In genomic region chr14:24232645-24233537, GRCh38 we compare ENCODE assay signal across 8 cellular contexts. TPM values are rescaled to one million over a fixed set of nuclear protein-coding genes. Genes with fewer than 3 reads are reported as not detected.
DNase-seq lines count a peak whose midpoint lies in the region; ATAC-seq, FAIRE-seq and TF ChIP-seq lines count a peak whose summit lies in the region.

TSS of gene GMPR2 (plus strand) at chr14:24232929. CDS start at chr14:24233254, 325 bp downstream.

- H3K4me3 ChIP-seq in A673 (ENCODE audit: low read depth, low read length, poor library complexity, severe bottlenecking) (peak within 1 kb of the TSS; percentile 77), K562 (peak within 1 kb of the TSS; percentile 54), iPS-18c (ENCODE audit: insufficient read depth, low read depth, low read length) (peak within 1 kb of the TSS; percentile 97), spleen (peak within 1 kb of the TSS; percentile 71 to 96 (median 89))

- H4K20me1 ChIP-seq in K562 (replicated peaks; ENCODE audit: control insufficient read depth, insufficient read depth, low read length) = no peaks in the 10 kb centered on the region

- BruUV-seq in A673 (replicated peaks; lab: Mats Ljungman, UMichigan) = TSS peak; percentile 67
- BruUV-seq in K562 (replicated peaks; lab: Mats Ljungman, UMichigan) = TSS peak; percentile 63

- no peaks in the 10 kb centered on the region for H3K9me1 ChIP-seq in K562 (ENCODE audit: control insufficient read depth, insufficient read depth, low read length)

- intact Hi-C loops in A673 (cut with micrococcal nuclease; ENCODE audit: unreplicated experiment) (loop anchor here (1.0 kb wide), 1 partner anchor 20 kb away; the partner anchor contains the start of gene CHMP4A), K562 (cut with micrococcal nuclease) (loop anchor here (2.0 kb wide), 1 partner anchor 16 kb away; the partner anchor contains the start of gene MDP1), spleen (cut with DNase I; ENCODE audit: low total_unique reads) (no loop called here)

- in situ Hi-C loops in K562 (cut with MboI) = no loop called here

- POLR2A ChIA-PET in A673 (lab: Charles Lee; ENCODE audit: low non-redundant PET) (interaction anchor here (0.6 to 0.7 kb wide), 2 partner anchors 13 to 1764 kb away, joined by 3 to 14 read pairs; no protein-coding TSS in a partner anchor), K562 (lab: Yijun Ruan, JAX) (interaction anchor here (0.7 kb wide), 1 partner anchor 85 kb away, joined by 3 read pairs; no protein-coding TSS in a partner anchor)

- H3K27ac ChIP-seq in A673 (ENCODE audit: low read depth, low read length, poor library complexity, severe bottlenecking) (peak within 1 kb of the TSS; percentile 88), K562 (ENCODE audit: extremely low read depth, low read depth, low read length) (peak within 1 kb of the TSS; percentile 89), spleen (peak within 1 kb of the TSS; percentile 89 to 99 (median 94))

- TF ChIP-seq CTCF in A673 (conservative IDR thresholded peaks at IDR 0.05; ENCODE audit: low read depth, low read length) (no peak), K562 (IDR thresholded peaks at IDR 0.05 in 2 of 3, conservative IDR thresholded peaks at IDR 0.05 in 1 of 3; ENCODE audit: insufficient read depth in 2 of 3, low read depth in 1 of 3, low read length in 3 of 3) (no peak), spleen (IDR thresholded peaks at IDR 0.05 in 8 of 11, conservative IDR thresholded peaks at IDR 0.05 in 3 of 11) (peak in 1 of 11 experiments; percentile 11)

- H3K9ac ChIP-seq in K562 (ENCODE audit: insufficient read depth in 1 of 2, low read depth in 2 of 2, low read length in 2 of 2) = peak within 1 kb of the TSS; percentile 72 to 94

- peak within 1 kb of the TSS; percentile 99 for H2AFZ ChIP-seq in K562 (ENCODE audit: low read depth, low read length)

- H3K9me3 ChIP-seq in A673 (ENCODE audit: low read depth, low read length, poor library complexity, severe bottlenecking) (no peaks in the 10 kb centered on the region), K562 (replicated peaks; ENCODE audit: control insufficient read depth, insufficient read depth, low read depth, low read length) (no peaks in the 10 kb centered on the region), iPS-18c (ENCODE audit: control insufficient read depth, insufficient read depth, low read length) (no peaks in the 10 kb centered on the region), spleen (no peaks in the 10 kb centered on the region)

- H3K27me3 ChIP-seq in A673 (replicated peaks; ENCODE audit: insufficient read depth, low read depth, low read length, poor library complexity) = no peaks in the 10 kb centered on the region
- H3K27me3 ChIP-seq in K562 (ENCODE audit: control insufficient read depth in 2 of 2, insufficient read depth in 2 of 2, low read length in 2 of 2) = no peaks in the 10 kb centered on the region
- no peaks in the 10 kb centered on the region for H3K27me3 ChIP-seq in spleen (replicated peaks in 1 of 7)

- 2% methylated on average over 38 of the region's 38 CpGs for WGBS in K562 (ENCODE audit: insufficient coverage, low coverage, missing lambda C conversion rate)
- 3 to 5% (median 4%) methylated on average over 25 to 38 of the region's 38 CpGs for WGBS in spleen, 5 donors

- no peak for TF ChIP-seq RAD21 in K562 (CRISPR knock-in tag; conservative IDR thresholded peaks at IDR 0.05 in 1 of 2, IDR thresholded peaks at IDR 0.05 in 1 of 2)

- CTCF ChIA-PET in A673 (lab: Charles Lee) (no interaction called here), K562 (lab: Yijun Ruan, JAX; ENCODE audit: low intra/inter-chr PET ratio) (no interaction called here)

- FAIRE-seq in GM12892 (lab: Jason Lieb, UNC) (peak; percentile 5), K562 (lab: Jason Lieb, UNC) (peak; percentile 86)

- peak within 1 kb of the TSS; percentile 98 for H3K4me2 ChIP-seq in K562 (ENCODE audit: insufficient read depth, low read length)

- H3K4me1 ChIP-seq in A673 (ENCODE audit: insufficient read depth, low read length, poor library complexity, severe bottlenecking) = peaks cover 15% of the 10 kb centered on the region
- H3K4me1 ChIP-seq in K562 (replicated peaks in 1 of 2; ENCODE audit: control insufficient read depth in 2 of 2, insufficient read depth in 2 of 2, low read length in 2 of 2) = peaks cover 6 to 15% of the 10 kb centered on the region in 2 experiments
- H3K4me1 ChIP-seq in spleen = peaks cover 25 to 90% (median 52%) of the 10 kb centered on the region in 6 donors

- H3K36me3 ChIP-seq in A673 (ENCODE audit: insufficient read depth, low read length, poor library complexity, severe bottlenecking) (peaks cover 35% of the 10 kb centered on the region), K562 (ENCODE audit: control insufficient read depth, insufficient read depth, low read length) (peaks cover 40% of the 10 kb centered on the region), spleen (peaks cover 0 to 49% (median 34%) of the 10 kb centered on the region in 6 donors)

- ATAC-seq in HG02678 (IDR thresholded peaks at IDR 0.05; ENCODE audit: unreplicated experiment) (peak; percentile 65), K562 (peak; percentile 76)

- no peak for TF ChIP-seq EP300 in K562 (IDR thresholded peaks at IDR 0.05; ENCODE audit: low read length)

- TF ChIP-seq POLR2A in GM12892 (IDR thresholded peaks at IDR 0.05; ENCODE audit: low read depth, low read length) = peak; percentile 71
- peak; percentile 64 for TF ChIP-seq POLR2A in K562 (conservative IDR thresholded peaks at IDR 0.05)
- no peak for TF ChIP-seq POLR2A in spleen (IDR thresholded peaks at IDR 0.05)

- DNase-seq in A673 (ENCODE audit: low spot score) (no peak), GM12892 (ENCODE audit: insufficient read length) (no peak), NCI-H2171 (lab: John Stamatoyannopoulos, UW) (peak; percentile 83), K562 (ENCODE audit: extremely low read depth in 1 of 4, low spot score in 3 of 4) (peak; percentile 41 to 71 (median 54)), spleen (peak; percentile 95), iPS-NIHi7 (ENCODE audit: extremely low spot score) (no peak)

- H3K79me2 ChIP-seq in K562 (ENCODE audit: control insufficient read depth, insufficient read depth, low read length) = peaks cover 39% of the 10 kb centered on the region

TF ChIP-seq in K562, 482 proteins besides CTCF, POLR2A, EP300 and RAD21 (continues in another document):
- TF ChIP-seq SMARCC2 (IDR thresholded peaks at IDR 0.05; ENCODE audit: low read depth) = no peak
- TF ChIP-seq SFPQ (IDR thresholded peaks at IDR 0.05; ENCODE audit: low read depth, low read length) = no peak
- TF ChIP-seq SPI1 (IDR thresholded peaks at IDR 0.05; ENCODE audit: borderline replicate concordance, low read depth, low read length) = peak; percentile 42; the same call in 1 of the 2 replicates
- peak; percentile 93 for TF ChIP-seq GABPA (tag; conservative IDR thresholded peaks at IDR 0.05; ENCODE audit: low read depth)
- no peak for TF ChIP-seq THRA (IDR thresholded peaks at IDR 0.05)
- TF ChIP-seq TARDBP (IDR thresholded peaks at IDR 0.05) = no peak
- TF ChIP-seq ZFX (CRISPR knock-in tag; IDR thresholded peaks at IDR 0.05) = peak; percentile 66
- no peak for TF ChIP-seq HIVEP1 (CRISPR knock-in tag; IDR thresholded peaks at IDR 0.05)

RNA-seq across cellular contexts. Expression of gene GMPR2, which starts in this region (rescaled TPM):
- 82.7 and 85.8 TPM in 2 replicates for total RNA-seq in A673 (2021)
- 60.0 TPM for polyA plus RNA-seq in GM12892 (2012; ENCODE audit: missing spikeins)
- 55.4 and 58.6 TPM in 2 replicates for total RNA-seq in K562 (2011; cell fraction: chromatin; rRNA removed; ENCODE audit: low replicate concordance)
- total RNA-seq in K562 (2011; cell fraction: nucleolus; rRNA removed) = 42.4 and 43.9 TPM in 2 replicates
- total RNA-seq in K562 (2011; cell fraction: nucleoplasm; rRNA removed) = 34.0 and 44.4 TPM in 2 replicates
- 37.9 and 40.0 TPM in 2 replicates for total RNA-seq in K562 (2014; rRNA removed)
- 35.9 and 38.7 TPM in 2 replicates for total RNA-seq in K562 (2014; rRNA removed; fragmentation: Illumina TruSeq; extraction: Trizol)
- 29.0 and 30.5 TPM in 2 replicates for total RNA-seq in K562 (2015; rRNA removed; fragmentation: Illumina TruSeq; extraction: Trizol)
- total RNA-seq in K562 (2021) = 32.6 and 35.2 TPM in 2 replicates
- 36.3 and 44.1 TPM in 2 replicates for polyA plus RNA-seq in K562 (2011; rRNA removed)
- polyA plus RNA-seq in K562 (2011; cell fraction: cytosol; rRNA removed) = 24.1 and 39.4 TPM in 2 replicates
- 124 and 126 TPM in 2 replicates for polyA plus RNA-seq in K562 (2011; cell fraction: nucleus; rRNA removed)
- polyA plus RNA-seq in K562 (2012) = 44.7 and 62.7 TPM in 2 replicates
- polyA plus RNA-seq in K562 (2014; fragmentation: Illumina TruSeq; extraction: Trizol) = 38.8 and 40.5 TPM in 2 replicates
- polyA plus RNA-seq in K562 (2014; fragmentation: Nextera tagmentation; extraction: Ambion mirVana) = 10 to 100 TPM; 40.0 to 67.4 TPM
- 26.4 and 28.4 TPM in 2 replicates for polyA plus RNA-seq in K562 (2014; rRNA removed)
- 28.0 and 29.2 TPM in 2 replicates for polyA minus RNA-seq in K562 (2011; rRNA and poly(A)+ RNA removed)
- 17.1 and 18.0 TPM in 2 replicates for polyA minus RNA-seq in K562 (2011; cell fraction: cytosol; rRNA and poly(A)+ RNA removed)
- polyA minus RNA-seq in K562 (2011; cell fraction: nucleus; rRNA and poly(A)+ RNA removed) = 26.5 and 46.5 TPM in 2 replicates
- total RNA-seq in spleen = 10 to 100 TPM; 57.0 to 85.6 (median 82.6) TPM
- 10 to 100 TPM; 42.2 to 57.9 (median 50.3) TPM for polyA plus RNA-seq in spleen

Comparison
In these comparisons a context has a peak if more than half of its experiments do, and no peak if none do; other contexts are left out.
1. DNase-seq: peak in NCI-H2171 (single experiment), K562 (4 of 4) and spleen (single experiment); none in A673 (single experiment), GM12892 (single experiment) and iPS-NIHi7 (single experiment).
2. POLR2A ChIP-seq: peak in GM12892 (single experiment) and K562 (single experiment); none in spleen (0 of 3).
3. Peak in every context shown above with its lines, with median percentiles within 50 percentile points of each other: H3K27ac ChIP-seq and H3K4me3 ChIP-seq.